ENCODE assay signal across 8 cellular contexts in genomic region chrX:118495958-118496762, GRCh38. TPM values are rescaled to one million over a fixed set of nuclear protein-coding genes. Genes with fewer than 3 reads are reported as not detected.
A peak's percentile ranks its signal among the peaks of the same experiment; 100 is the strongest.
DNase-seq lines count a peak whose midpoint lies in the region; ATAC-seq, FAIRE-seq and TF ChIP-seq lines count a peak whose summit lies in the region.

No MANE protein-coding gene starts in this region.

- H2AFZ ChIP-seq in OCI-LY7 (ENCODE audit: low read length), result peak overlapping the region; percentile 32; the same call in 1 of the 2 replicates

- no peaks in the 10 kb centered on the region for H3K36me3 ChIP-seq in A673 (ENCODE audit: insufficient read depth, low read length, poor library complexity, severe bottlenecking)
- no peaks in the 10 kb centered on the region for H3K36me3 ChIP-seq in OCI-LY7 (ENCODE audit: insufficient read depth, low read length)

- peaks cover 12% of the 10 kb centered on the region for H3K27me3 ChIP-seq in A673 (replicated peaks; ENCODE audit: insufficient read depth, low read depth, low read length, poor library complexity)

- peak; percentile 60 for ATAC-seq in GM18907 (IDR thresholded peaks at IDR 0.05; ENCODE audit: unreplicated experiment)
- ATAC-seq in HG03139 (IDR thresholded peaks at IDR 0.05; ENCODE audit: unreplicated experiment), result peak; percentile 55
- ATAC-seq in activated T-cell treated with anti-CD3 and anti-CD28 coated beads, Interleukin-2, amount 50 U/mL, for 72 hours (replicated peaks in 1 of 2), result peak; percentile 76 to 78

- peak overlapping the region; percentile 94 for H3K4me2 ChIP-seq in OCI-LY7 (ENCODE audit: low read length)

- peak overlapping the region; percentile 95 to 98 for H3K4me3 Mint-ChIP-seq in activated T-cell treated with anti-CD3 and anti-CD28 coated beads, Interleukin-2, amount 50 U/mL, for 72 hours
- H3K4me3 Mint-ChIP-seq in glutamatergic neuron (ENCODE audit: unreplicated experiment), result peak overlapping the region; percentile 92

- H3K9me3 Mint-ChIP-seq in activated T-cell treated with anti-CD3 and anti-CD28 coated beads, Interleukin-2, amount 50 U/mL, for 72 hours, result no peaks in the 10 kb centered on the region
- H3K9me3 Mint-ChIP-seq in glutamatergic neuron (ENCODE audit: unreplicated experiment), result peaks cover 8% of the 10 kb centered on the region

- no peaks in the 10 kb centered on the region for H4K20me1 ChIP-seq in OCI-LY7 (ENCODE audit: insufficient read depth, low read length)

- CTCF ChIA-PET in A673 (lab: Charles Lee) (no interaction called here), OCI-LY7 (lab: Charles Lee; ENCODE audit: unreplicated experiment) (interaction anchor here (0.5 to 0.7 kb wide), 3 partner anchors 16 to 104 kb away, joined by 3 read pairs; no protein-coding TSS in a partner anchor)

- H3K4me3 ChIP-seq in A673 (ENCODE audit: low read depth, low read length, poor library complexity, severe bottlenecking), result peak overlapping the region; percentile 49
- H3K4me3 ChIP-seq in OCI-LY7 (ENCODE audit: low read depth, low read length, poor library complexity, severe bottlenecking), result peak overlapping the region; percentile 91

- POLR2A ChIA-PET in A673 (lab: Charles Lee; ENCODE audit: low non-redundant PET), result interaction anchor here (0.5 kb wide), 1 partner anchor 66 kb away, joined by 9 read pairs; no protein-coding TSS in a partner anchor
- POLR2A ChIA-PET in OCI-LY7 (lab: Charles Lee), result interaction anchor here (0.6 to 3.2 kb wide), 7 partner anchors 34 to 164 kb away, joined by 3 to 15 read pairs (median 5); no protein-coding TSS in a partner anchor

- intact Hi-C loops in A673 (cut with micrococcal nuclease; ENCODE audit: unreplicated experiment) (no loop called here), OCI-LY7 (cut with micrococcal nuclease; ENCODE audit: unreplicated experiment) (loop anchor here (1.0 to 5.0 kb wide), 3 partner anchors 40 to 149 kb away; partner anchors contain the start of gene WDR44), posterior vena cava (cut with DNase I) (no loop called here)

- H3K4me1 Mint-ChIP-seq in activated T-cell treated with anti-CD3 and anti-CD28 coated beads, Interleukin-2, amount 50 U/mL, for 72 hours (ENCODE audit: low read depth), result peaks cover 21% of the 10 kb centered on the region
- peaks cover 11% of the 10 kb centered on the region for H3K4me1 Mint-ChIP-seq in glutamatergic neuron (ENCODE audit: low read depth, unreplicated experiment)

- H3K36me3 Mint-ChIP-seq in activated T-cell treated with anti-CD3 and anti-CD28 coated beads, Interleukin-2, amount 50 U/mL, for 72 hours (ENCODE audit: insufficient read depth in 2 of 2), result peaks cover 2% of the 10 kb centered on the region in 2 donors
- no peaks in the 10 kb centered on the region for H3K36me3 Mint-ChIP-seq in glutamatergic neuron (ENCODE audit: unreplicated experiment)

- BruUV-seq in A673 (replicated peaks; lab: Mats Ljungman, UMichigan), result no TSS peak
- BruUV-seq in OCI-LY7 (replicated peaks; lab: Mats Ljungman, UMichigan), result no TSS peak

- H3K4me1 ChIP-seq in A673 (ENCODE audit: insufficient read depth, low read length, poor library complexity, severe bottlenecking), result no peaks in the 10 kb centered on the region
- H3K4me1 ChIP-seq in OCI-LY7 (ENCODE audit: insufficient read depth, low read length, poor library complexity, severe bottlenecking), result peaks cover 22% of the 10 kb centered on the region

- H3K79me2 ChIP-seq in OCI-LY7 (ENCODE audit: insufficient read depth, low read depth, low read length), result peaks cover 42% of the 10 kb centered on the region

- H3K27ac ChIP-seq in A673 (ENCODE audit: low read depth, low read length, poor library complexity, severe bottlenecking) (no peak overlapping the region), OCI-LY7 (ENCODE audit: low read depth, low read length, poor library complexity, severe bottlenecking) (peak overlapping the region; percentile 78)

- peak overlapping the region; percentile 94 for H3K27ac Mint-ChIP-seq in activated T-cell treated with anti-CD3 and anti-CD28 coated beads, Interleukin-2, amount 50 U/mL, for 72 hours
- H3K27ac Mint-ChIP-seq in glutamatergic neuron (ENCODE audit: unreplicated experiment), result peak overlapping the region; percentile 91

- H3K9me2 ChIP-seq in OCI-LY7 (ENCODE audit: insufficient read depth, low read length), result no peaks in the 10 kb centered on the region

- FAIRE-seq in urothelium cell line (lab: Jason Lieb, UNC), result no peak

- H3K9me3 ChIP-seq in A673 (ENCODE audit: low read depth, low read length, poor library complexity, severe bottlenecking), result no peaks in the 10 kb centered on the region
- H3K9me3 ChIP-seq in OCI-LY7 (ENCODE audit: low read length), result no peaks in the 10 kb centered on the region

- H3K27me3 Mint-ChIP-seq in activated T-cell treated with anti-CD3 and anti-CD28 coated beads, Interleukin-2, amount 50 U/mL, for 72 hours (ENCODE audit: low read depth), result peaks cover 7% of the 10 kb centered on the region
- H3K27me3 Mint-ChIP-seq in glutamatergic neuron (ENCODE audit: unreplicated experiment), result peaks cover 3% of the 10 kb centered on the region

- peak; percentile 10 for DNase-seq in A673 (ENCODE audit: low spot score)
- DNase-seq in OCI-LY7 (ENCODE audit: low spot score), result peak; percentile 84
- DNase-seq in activated T-cell treated with anti-CD3 and anti-CD28 coated beads, Interleukin-2, amount 50 U/mL, for 72 hours, result peak; percentile 78 to 82
- DNase-seq in glutamatergic neuron, result peak; percentile 52
- DNase-seq in posterior vena cava (ENCODE audit: low spot score), result peak; percentile 90
- DNase-seq in urothelium cell line (ENCODE audit: low spot score), result peak; percentile 4

- no peak for TF ChIP-seq CTCF in A673 (conservative IDR thresholded peaks at IDR 0.05; ENCODE audit: low read depth, low read length)
- TF ChIP-seq CTCF in OCI-LY7 (conservative IDR thresholded peaks at IDR 0.05; ENCODE audit: low read length), result no peak
- TF ChIP-seq CTCF in glutamatergic neuron (IDR thresholded peaks at IDR 0.05; ENCODE audit: partially characterized antibody, unreplicated experiment), result no peak

RNA-seq across cellular contexts. Expression of gene DOCK11, which starts 0.5 kb away (rescaled TPM):
- total RNA-seq in A673 (2021) (2.1 and 2.2 TPM in 2 replicates), OCI-LY7 (2022) (34.7 and 37.1 TPM in 2 replicates), glutamatergic neuron (ENCODE audit: unreplicated experiment) (53.1 TPM), posterior vena cava (10 to 100 TPM; 34.3 to 43.2 TPM)
- total RNA-seq in OCI-LY7 (2014; rRNA removed; shearing (Covaris generic)), result 24.9 and 27.0 TPM in 2 replicates
- 10 to 100 TPM; 65.2 to 71.0 TPM for total RNA-seq in activated T-cell treated with anti-CD3 and anti-CD28 coated beads, Interleukin-2, amount 50 U/mL, for 72 hours

Comparison
In these comparisons a context has a peak if more than half of its experiments do, and no peak if none do; other contexts are left out.
1. DNase-seq: peak in every context shown above with its lines; median percentile 90 in posterior vena cava; 84 in OCI-LY7; 80 in activated T-cell treated with anti-CD3 and anti-CD28 coated beads, Interleukin-2, amount 50 U/mL, for 72 hours; 52 in glutamatergic neuron; 10 in A673; 4 in urothelium cell line.